ENCODE assay signal across 13 cellular contexts in the genomic region with DNA sequence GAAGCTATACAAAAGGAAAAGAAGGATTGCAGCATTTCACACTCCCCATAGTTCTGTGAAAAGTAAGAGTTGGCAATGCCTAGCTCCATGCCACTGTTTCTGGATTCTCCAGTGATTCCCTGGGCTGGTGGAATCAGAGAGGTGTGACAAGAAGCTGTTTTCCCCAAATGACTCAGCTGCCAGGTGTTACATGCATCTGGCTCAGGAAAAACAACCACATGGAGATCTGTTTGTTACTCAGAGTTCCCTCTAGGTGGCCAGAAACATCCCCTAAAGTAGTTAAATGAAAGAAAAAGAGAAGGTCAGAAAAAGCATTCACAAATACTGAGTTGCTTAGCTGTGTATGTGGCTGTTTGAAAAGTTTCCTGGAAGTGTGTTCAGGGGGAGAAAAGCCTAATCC.
DNase-seq lines count a peak whose midpoint lies in the region; ATAC-seq and TF ChIP-seq lines count a peak whose summit lies in the region.
"Had no signal": no experiment of that assay in that cellular context is flagged by ENCODE, and none has a peak within 500 bp of the region (broad histone marks: within the 10 kb centered on the region; RNA-seq: fewer than 3 reads in every experiment).

No MANE protein-coding gene starts in this region.

- intact Hi-C loops in Calu3 (cut with micrococcal nuclease; ENCODE audit: unreplicated experiment): no loop called here

- H3K27me3 Mint-ChIP-seq in Calu3 (ENCODE audit: unreplicated experiment): peaks cover 54% of the 10 kb centered on the region

- no peaks in the 10 kb centered on the region for H3K36me3 Mint-ChIP-seq in Calu3 (ENCODE audit: insufficient read depth, unreplicated experiment)

- H3K27ac Mint-ChIP-seq in Calu3 (ENCODE audit: unreplicated experiment): no peak overlapping the region

- CTCF ChIA-PET in Calu3 (lab: Charles Lee): no interaction called here

- ATAC-seq in GM21515 (IDR thresholded peaks at IDR 0.05; ENCODE audit: unreplicated experiment) (peak; percentile 61), GM18907 (IDR thresholded peaks at IDR 0.05; ENCODE audit: unreplicated experiment) (no peak), GM19455 (IDR thresholded peaks at IDR 0.05; ENCODE audit: unreplicated experiment) (no peak)

- no peaks in the 10 kb centered on the region for H3K4me1 Mint-ChIP-seq in Calu3 (ENCODE audit: low read depth, unreplicated experiment)

- TF ChIP-seq CTCF in epithelial cell of proximal tubule (conservative IDR thresholded peaks at IDR 0.05; ENCODE audit: low read depth, low read length) (peak; percentile 15), Calu3 (IDR thresholded peaks at IDR 0.05; ENCODE audit: unreplicated experiment) (no peak)

- no peaks in the 10 kb centered on the region for H3K9me3 Mint-ChIP-seq in Calu3 (ENCODE audit: low read depth, unreplicated experiment)

- H3K4me3 Mint-ChIP-seq in Calu3 (ENCODE audit: low read depth, unreplicated experiment): no peak overlapping the region

- no peak overlapping the region for H3K4me3 ChIP-seq in epithelial cell of proximal tubule (ENCODE audit: low read depth, low read length)
- H3K4me3 ChIP-seq: right atrium auricular region, thyroid gland had no signal

- BruUV-seq in Calu3 (replicated peaks; lab: Mats Ljungman, UMichigan): no TSS peak

- DNase-seq in Daoy (ENCODE audit: low read depth) (peak; percentile 33), LHCN-M2 (ENCODE audit: low read depth) (peak; percentile 15), epithelial cell of proximal tubule (ENCODE audit: low read depth) (no peak), Calu3 (no peak)
- DNase-seq in activated effector memory CD4-positive, alpha-beta T cell treated with anti-CD3 and anti-CD28 coated beads, Interleukin-2, amount 50 U/mL, for 16 hours: no peak
- DNase-seq: amygdala, C1 segment of cervical spinal cord, MM.1S, thyroid gland had no signal

Comparison
In these comparisons a context has a peak if more than half of its experiments do, and no peak if none do; other contexts are left out.
1. DNase-seq: peak in Daoy (single experiment) and LHCN-M2 (single experiment); none in epithelial cell of proximal tubule (single experiment), Calu3 (single experiment) and activated effector memory CD4-positive, alpha-beta T cell treated with anti-CD3 and anti-CD28 coated beads, Interleukin-2, amount 50 U/mL, for 16 hours (single experiment).